ENCODE assay signal across 10 cellular contexts in genomic region chr6:161152904-161153662, GRCh38.
DNase-seq lines count a peak whose midpoint lies in the region; ATAC-seq, FAIRE-seq and TF ChIP-seq lines count a peak whose summit lies in the region.
"Had no signal": no experiment of that assay in that cellular context is flagged by ENCODE, and none has a peak within 500 bp of the region (broad histone marks: within the 10 kb centered on the region; RNA-seq: fewer than 3 reads in every experiment).

No MANE protein-coding gene starts in this region.

- H2BK12ac ChIP-seq in mesenchymal stem cell (ENCODE audit: low read length in 2 of 2) = peak overlapping the region in 1 of 2 experiments; percentile 4

- DNase-seq in AG10803 (ENCODE audit: low read depth) (no peak), HCEC 1CT (peak; percentile 11), astrocyte of the cerebellum (ENCODE audit: low read depth) (no peak), HepG2 (ENCODE audit: low spot score) (no peak), SHP77 treated with DMSO at 0.1 percent for 48 hours (lab: John Stamatoyannopoulos, UW) (no peak), KG1 (lab: John Stamatoyannopoulos, UW) (no peak), SW 1271 (lab: John Stamatoyannopoulos, UW) (no peak), mesenchymal stem cell (no peak)
- DNase-seq: T1000 had no signal

- TF ChIP-seq POLR2A in HepG2 (IDR thresholded peaks at IDR 0.05; ENCODE audit: insufficient read depth in 1 of 2, low read depth in 2 of 2, low read length in 2 of 2) = no peak

- peaks cover 27% of the 10 kb centered on the region for H3K79me1 ChIP-seq in mesenchymal stem cell (replicated peaks; ENCODE audit: low read length, poor library complexity, severe bottlenecking)

- H3K4ac ChIP-seq in mesenchymal stem cell (ENCODE audit: low read depth in 1 of 2, low read length in 2 of 2) = no peak overlapping the region

- H3K79me2 ChIP-seq in HepG2 (ENCODE audit: insufficient read depth, low read length) = no peaks in the 10 kb centered on the region

- WGBS in HepG2 (ENCODE audit: low lambda C conversion rate) = 68% methylated on average over 17 of the region's 18 CpGs
- 95% methylated on average over 18 of the region's 18 CpGs for WGBS in mesenchymal stem cell

- H3K18ac ChIP-seq in mesenchymal stem cell (ENCODE audit: low read depth in 1 of 2, low read length in 2 of 2) = no peak overlapping the region

- H3K9me3 ChIP-seq in HepG2 (ENCODE audit: low read length) (no peaks in the 10 kb centered on the region), mesenchymal stem cell (ENCODE audit: control insufficient read depth, low read length) (no peaks in the 10 kb centered on the region)

- H3K4me2 ChIP-seq in HepG2 (ENCODE audit: low read depth, low read length) (no peak overlapping the region), mesenchymal stem cell (ENCODE audit: low read length, poor library complexity, severe bottlenecking) (no peak overlapping the region)

- POLR2A ChIA-PET in HepG2 (lab: Yijun Ruan, JAX) = no interaction called here

- no peak overlapping the region for H2BK15ac ChIP-seq in mesenchymal stem cell (ENCODE audit: low read depth, poor library complexity, severe bottlenecking)

- no peaks in the 10 kb centered on the region for H4K20me1 ChIP-seq in HepG2 (ENCODE audit: insufficient read depth, low read length)

- intact Hi-C loops in HepG2 (cut with micrococcal nuclease; ENCODE audit: unreplicated experiment) = no loop called here

- no peaks in the 10 kb centered on the region for H3K36me3 ChIP-seq in HepG2 (replicated peaks in 1 of 2; ENCODE audit: control insufficient read depth in 1 of 2, insufficient read depth in 2 of 2, low read length in 2 of 2)
- H3K36me3 ChIP-seq in mesenchymal stem cell (ENCODE audit: control insufficient read depth in 1 of 2, insufficient read depth in 2 of 2, low read depth in 1 of 2, low read length in 2 of 2) = peaks cover 22 to 56% of the 10 kb centered on the region in 2 experiments

- TF ChIP-seq RAD21 in HepG2 (CRISPR knock-in tag; IDR thresholded peaks at IDR 0.05) = no peak

- H3K4me1 ChIP-seq in HepG2 (ENCODE audit: insufficient read depth, low read length) = no peaks in the 10 kb centered on the region
- peaks cover 10% of the 10 kb centered on the region for H3K4me1 ChIP-seq in mesenchymal stem cell (ENCODE audit: control insufficient read depth, insufficient read depth, low read depth, low read length)

- TF ChIP-seq CTCF in AG10803 (conservative IDR thresholded peaks at IDR 0.05; ENCODE audit: low read length) (peak; percentile 60), astrocyte of the cerebellum (IDR thresholded peaks at IDR 0.05; ENCODE audit: low read depth, low read length, missing control alignments) (peak; percentile 56), HepG2 (CRISPR knock-in tag; IDR thresholded peaks at IDR 0.05) (peak; percentile 54)

- ATAC-seq in HepG2 = peak; percentile 66

- no peak overlapping the region for H2BK5ac ChIP-seq in mesenchymal stem cell (ENCODE audit: low read depth, low read length, poor library complexity, severe bottlenecking)

- H3K9ac ChIP-seq in HepG2 (ENCODE audit: insufficient read depth, low read depth, low read length) = no peak overlapping the region
- H3K9ac ChIP-seq in mesenchymal stem cell (ENCODE audit: low read length) = no peak overlapping the region

- no peak overlapping the region for H2BK120ac ChIP-seq in mesenchymal stem cell (ENCODE audit: low read depth, low read length)

- H3K23ac ChIP-seq in mesenchymal stem cell (ENCODE audit: low read length in 2 of 2) = no peak overlapping the region

- CTCF ChIA-PET in HepG2 (lab: Yijun Ruan, JAX; ENCODE audit: low intra/inter-chr PET ratio, low total read pairs) = interaction anchor here (1.5 kb wide), 1 partner anchor 218 kb away, joined by 6 read pairs; no protein-coding TSS in a partner anchor

- no peak for FAIRE-seq in HepG2 (lab: Jason Lieb, UNC)
- FAIRE-seq: endometrium had no signal

- no peak overlapping the region for H2AK5ac ChIP-seq in mesenchymal stem cell (ENCODE audit: low read length, severe bottlenecking)

- no TSS peak for BruUV-seq in HepG2 (replicated peaks; lab: Mats Ljungman, UMichigan)

- no peak for TF ChIP-seq EP300 in HepG2 (IDR thresholded peaks at IDR 0.05; ENCODE audit: low read depth in 2 of 2, low read length in 2 of 2)
- no peak for TF ChIP-seq EP300 in HepG2 (CRISPR knock-in tag; IDR thresholded peaks at IDR 0.05; ENCODE audit: borderline replicate concordance)

- H3K4me3 ChIP-seq in AG10803 (ENCODE audit: low read length) = no peak overlapping the region
- no peak overlapping the region for H3K4me3 ChIP-seq in astrocyte of the cerebellum (ENCODE audit: low read depth, low read length)
- H3K4me3 ChIP-seq in HepG2 (replicated peaks in 1 of 3; ENCODE audit: insufficient read depth in 1 of 3, low read depth in 2 of 3, low read length in 3 of 3) = no peak overlapping the region
- no peak overlapping the region for H3K4me3 ChIP-seq in mesenchymal stem cell (ENCODE audit: insufficient read depth in 1 of 2, low read depth in 1 of 2, low read length in 2 of 2)

- H3K27me3 ChIP-seq in HepG2 (ENCODE audit: control insufficient read depth in 1 of 2, insufficient read depth in 2 of 2, low read length in 2 of 2) (peaks cover 2 to 25% of the 10 kb centered on the region in 2 experiments; a peak in 4 of 5 replicates), mesenchymal stem cell (ENCODE audit: control insufficient read depth in 1 of 2, insufficient read depth in 1 of 2, low read length in 2 of 2) (no peaks in the 10 kb centered on the region)

- in situ Hi-C loops in astrocyte of the cerebellum (cut with HindIII; ENCODE audit: low sequenced_read_pairs) (no loop called here), HepG2 (cut with HindIII; ENCODE audit: extremely low pct_ligation_motif_present, low pct_unique_long_range_greater_than_20kb) (no loop called here)

- no peak overlapping the region for H2AFZ ChIP-seq in HepG2 (ENCODE audit: low read length)
- H2AFZ ChIP-seq in mesenchymal stem cell (ENCODE audit: low read depth, low read length) = no peak overlapping the region

- no peak overlapping the region for H3K14ac ChIP-seq in mesenchymal stem cell (ENCODE audit: low read length in 2 of 2)

- no peak overlapping the region for H4K91ac ChIP-seq in mesenchymal stem cell (ENCODE audit: low read length)

- no peak overlapping the region for H3K27ac ChIP-seq in HepG2 (ENCODE audit: extremely low read length, insufficient read depth, low read length)
- no peak overlapping the region for H3K27ac ChIP-seq in mesenchymal stem cell (ENCODE audit: low read length, poor library complexity, severe bottlenecking)

- H4K8ac ChIP-seq in mesenchymal stem cell (ENCODE audit: low read length) = no peak overlapping the region

TF ChIP-seq in HepG2, 621 proteins besides CTCF, POLR2A, EP300 and RAD21:
- TF ChIP-seq ZFP91 (CRISPR knock-in tag; IDR thresholded peaks at IDR 0.05; ENCODE audit: borderline replicate concordance) (peak; percentile 26; the same call in 1 of the 2 replicates), STAG1 (CRISPR knock-in tag; IDR thresholded peaks at IDR 0.05) (peak; percentile 60), NFKB2 (CRISPR knock-in tag; IDR thresholded peaks at IDR 0.05; ENCODE audit: borderline replicate concordance) (0 out of 2 replicates have a peak, but pooled peaks have one; percentile 22), KLF9 (CRISPR knock-in tag; IDR thresholded peaks at IDR 0.05; ENCODE audit: low read depth) (no peak)
- TF ChIP-seq, protein P1, sequence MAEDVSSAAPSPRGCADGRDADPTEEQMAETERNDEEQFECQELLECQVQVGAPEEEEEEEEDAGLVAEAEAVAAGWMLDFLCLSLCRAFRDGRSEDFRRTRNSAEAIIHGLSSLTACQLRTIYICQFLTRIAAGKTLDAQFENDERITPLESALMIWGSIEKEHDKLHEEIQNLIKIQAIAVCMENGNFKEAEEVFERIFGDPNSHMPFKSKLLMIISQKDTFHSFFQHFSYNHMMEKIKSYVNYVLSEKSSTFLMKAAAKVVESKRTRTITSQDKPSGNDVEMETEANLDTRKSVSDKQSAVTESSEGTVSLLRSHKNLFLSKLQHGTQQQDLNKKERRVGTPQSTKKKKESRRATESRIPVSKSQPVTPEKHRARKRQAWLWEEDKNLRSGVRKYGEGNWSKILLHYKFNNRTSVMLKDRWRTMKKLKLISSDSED (CRISPR knock-in tag; IDR thresholded peaks at IDR 0.05) = no peak
